1 cellular context compared by ENCODE assay signal in genomic region chr11:78419327-78419726, GRCh38.
TF ChIP-seq lines count a peak whose summit lies in the region.

No MANE protein-coding gene starts in this region.

TF ChIP-seq in GM23338, 12 proteins besides CTCF, POLR2A, EP300 and RAD21 (continued from another document):
- TF ChIP-seq, protein P1, sequence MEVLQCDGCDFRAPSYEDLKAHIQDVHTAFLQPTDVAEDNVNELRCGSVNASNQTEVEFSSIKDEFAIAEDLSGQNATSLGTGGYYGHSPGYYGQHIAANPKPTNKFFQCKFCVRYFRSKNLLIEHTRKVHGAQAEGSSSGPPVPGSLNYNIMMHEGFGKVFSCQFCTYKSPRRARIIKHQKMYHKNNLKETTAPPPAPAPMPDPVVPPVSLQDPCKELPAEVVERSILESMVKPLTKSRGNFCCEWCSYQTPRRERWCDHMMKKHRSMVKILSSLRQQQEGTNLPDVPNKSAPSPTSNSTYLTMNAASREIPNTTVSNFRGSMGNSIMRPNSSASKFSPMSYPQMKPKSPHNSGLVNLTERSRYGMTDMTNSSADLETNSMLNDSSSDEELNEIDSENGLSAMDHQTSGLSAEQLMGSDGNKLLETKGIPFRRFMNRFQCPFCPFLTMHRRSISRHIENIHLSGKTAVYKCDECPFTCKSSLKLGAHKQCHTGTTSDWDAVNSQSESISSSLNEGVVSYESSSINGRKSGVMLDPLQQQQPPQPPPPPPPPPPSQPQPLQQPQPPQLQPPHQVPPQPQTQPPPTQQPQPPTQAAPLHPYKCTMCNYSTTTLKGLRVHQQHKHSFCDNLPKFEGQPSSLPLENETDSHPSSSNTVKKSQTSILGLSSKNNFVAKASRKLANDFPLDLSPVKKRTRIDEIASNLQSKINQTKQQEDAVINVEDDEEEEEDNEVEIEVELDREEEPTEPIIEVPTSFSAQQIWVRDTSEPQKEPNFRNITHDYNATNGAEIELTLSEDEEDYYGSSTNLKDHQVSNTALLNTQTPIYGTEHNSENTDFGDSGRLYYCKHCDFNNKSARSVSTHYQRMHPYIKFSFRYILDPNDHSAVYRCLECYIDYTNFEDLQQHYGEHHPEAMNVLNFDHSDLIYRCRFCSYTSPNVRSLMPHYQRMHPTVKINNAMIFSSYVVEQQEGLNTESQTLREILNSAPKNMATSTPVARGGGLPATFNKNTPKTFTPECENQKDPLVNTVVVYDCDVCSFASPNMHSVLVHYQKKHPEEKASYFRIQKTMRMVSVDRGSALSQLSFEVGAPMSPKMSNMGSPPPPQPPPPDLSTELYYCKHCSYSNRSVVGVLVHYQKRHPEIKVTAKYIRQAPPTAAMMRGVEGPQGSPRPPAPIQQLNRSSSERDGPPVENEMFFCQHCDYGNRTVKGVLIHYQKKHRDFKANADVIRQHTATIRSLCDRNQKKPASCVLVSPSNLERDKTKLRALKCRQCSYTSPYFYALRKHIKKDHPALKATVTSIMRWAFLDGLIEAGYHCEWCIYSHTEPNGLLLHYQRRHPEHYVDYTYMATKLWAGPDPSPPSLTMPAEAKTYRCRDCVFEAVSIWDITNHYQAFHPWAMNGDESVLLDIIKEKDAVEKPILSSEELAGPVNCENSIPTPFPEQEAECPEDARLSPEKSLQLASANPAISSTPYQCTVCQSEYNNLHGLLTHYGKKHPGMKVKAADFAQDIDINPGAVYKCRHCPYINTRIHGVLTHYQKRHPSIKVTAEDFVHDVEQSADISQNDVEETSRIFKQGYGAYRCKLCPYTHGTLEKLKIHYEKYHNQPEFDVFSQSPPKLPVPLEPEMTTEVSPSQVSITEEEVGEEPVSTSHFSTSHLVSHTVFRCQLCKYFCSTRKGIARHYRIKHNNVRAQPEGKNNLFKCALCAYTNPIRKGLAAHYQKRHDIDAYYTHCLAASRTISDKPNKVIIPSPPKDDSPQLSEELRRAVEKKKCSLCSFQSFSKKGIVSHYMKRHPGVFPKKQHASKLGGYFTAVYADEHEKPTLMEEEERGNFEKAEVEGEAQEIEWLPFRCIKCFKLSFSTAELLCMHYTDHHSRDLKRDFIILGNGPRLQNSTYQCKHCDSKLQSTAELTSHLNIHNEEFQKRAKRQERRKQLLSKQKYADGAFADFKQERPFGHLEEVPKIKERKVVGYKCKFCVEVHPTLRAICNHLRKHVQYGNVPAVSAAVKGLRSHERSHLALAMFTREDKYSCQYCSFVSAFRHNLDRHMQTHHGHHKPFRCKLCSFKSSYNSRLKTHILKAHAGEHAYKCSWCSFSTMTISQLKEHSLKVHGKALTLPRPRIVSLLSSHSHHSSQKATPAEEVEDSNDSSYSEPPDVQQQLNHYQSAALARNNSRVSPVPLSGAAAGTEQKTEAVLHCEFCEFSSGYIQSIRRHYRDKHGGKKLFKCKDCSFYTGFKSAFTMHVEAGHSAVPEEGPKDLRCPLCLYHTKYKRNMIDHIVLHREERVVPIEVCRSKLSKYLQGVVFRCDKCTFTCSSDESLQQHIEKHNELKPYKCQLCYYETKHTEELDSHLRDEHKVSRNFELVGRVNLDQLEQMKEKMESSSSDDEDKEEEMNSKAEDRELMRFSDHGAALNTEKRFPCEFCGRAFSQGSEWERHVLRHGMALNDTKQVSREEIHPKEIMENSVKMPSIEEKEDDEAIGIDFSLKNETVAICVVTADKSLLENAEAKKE (CRISPR knock-in tag; IDR thresholded peaks at IDR 0.05) = no peak
- no peak for TF ChIP-seq ZNF331 (CRISPR knock-in tag; IDR thresholded peaks at IDR 0.05; ENCODE audit: low read depth)
- no peak for TF ChIP-seq POLR2AphosphoS5 (IDR thresholded peaks at IDR 0.05; ENCODE audit: low read depth)
